ENCODE assay signal across 17 cellular contexts in the genomic region with DNA sequence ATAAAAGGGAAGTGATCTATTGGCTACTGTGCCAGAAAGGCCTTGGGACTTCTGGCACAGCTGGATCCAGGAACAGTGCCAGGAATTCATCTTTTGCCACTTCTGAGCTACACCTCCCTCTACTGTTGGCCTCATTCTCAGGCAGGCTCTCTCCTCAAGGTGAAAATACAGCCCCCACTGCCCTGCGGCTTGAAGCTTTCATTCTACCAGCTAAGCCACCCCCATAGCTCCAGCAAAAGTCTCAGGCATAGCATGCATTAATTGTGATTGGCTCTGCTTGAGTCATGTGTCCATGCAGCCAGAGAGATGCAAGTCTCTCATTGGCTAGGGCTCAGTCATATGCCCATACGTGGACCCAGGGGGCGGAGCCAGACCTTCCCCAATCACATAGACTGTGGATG.
DNase-seq lines count a peak whose midpoint lies in the region; ATAC-seq and TF ChIP-seq lines count a peak whose summit lies in the region.
"Had no signal": no experiment of that assay in that cellular context is flagged by ENCODE, and none has a peak within 500 bp of the region (broad histone marks: within the 10 kb centered on the region; RNA-seq: fewer than 3 reads in every experiment).

No MANE protein-coding gene starts in this region.

- intact Hi-C loops in sigmoid colon (cut with DNase I): no loop called here

- no peaks in the 10 kb centered on the region for H3K36me3 ChIP-seq in sigmoid colon
- H3K36me3 ChIP-seq: HAP-1, prostate gland, uterus had no signal

- TF ChIP-seq EP300 in sigmoid colon (IDR thresholded peaks at IDR 0.05): no peak

- H3K4me3 ChIP-seq in choroid plexus epithelial cell (ENCODE audit: low read depth, low read length) (no peak overlapping the region), sigmoid colon (no peak overlapping the region)
- H3K4me3 ChIP-seq: HAP-1, prostate gland, uterus had no signal

- no peak overlapping the region for H3K27ac ChIP-seq in sigmoid colon
- H3K27ac ChIP-seq: prostate gland, uterus had no signal

- TF ChIP-seq POLR2A in sigmoid colon (IDR thresholded peaks at IDR 0.05): no peak

- DNase-seq in NCI-H748 (lab: John Stamatoyannopoulos, UW; ENCODE audit: unreplicated experiment): peak; percentile 17
- no peak for DNase-seq in NCI-H748 treated with DMSO at 0.1 percent for 48 hours (lab: John Stamatoyannopoulos, UW)
- peak; percentile 69 for DNase-seq in NCI-H2196 treated with DMSO at 0.1 percent for 48 hours (lab: John Stamatoyannopoulos, UW; ENCODE audit: unreplicated experiment)
- DNase-seq in choroid plexus epithelial cell (ENCODE audit: low read depth): peak; percentile 19
- DNase-seq in sigmoid colon: peak; percentile 13
- DNase-seq in activated CD4-positive, alpha-beta T cell treated with anti-CD3 and anti-CD28 coated beads for 48 hours: no peak
- DNase-seq in COLO668 (lab: John Stamatoyannopoulos, UW; ENCODE audit: unreplicated experiment): no peak
- DNase-seq: activated CD8-positive, alpha-beta T cell treated with anti-CD3 and anti-CD28 coated beads for 36 hours; activated naive CD4-positive, alpha-beta T cell treated with anti-CD3 and anti-CD28 coated beads, Interleukin-2, amount 10 ng/mL, durations not matched to agents 7 days and 5 days; DND-41; NCI-H1048; PC-3; stimulated activated CD4-positive, alpha-beta T cell treated with anti-CD3 and anti-CD28 coated beads, Interleukin-2, amount 100 ng/mL, for 24 hours; uterus had no signal

- ATAC-seq in HG02588 (IDR thresholded peaks at IDR 0.05; ENCODE audit: unreplicated experiment): no peak
- ATAC-seq: activated CD8-positive, alpha-beta T cell treated with anti-CD3 and anti-CD28 coated beads for 36 hours; PC-3 had no signal

- no peaks in the 10 kb centered on the region for H3K9me3 ChIP-seq in sigmoid colon
- H3K9me3 ChIP-seq: HAP-1, prostate gland, uterus had no signal

- TF ChIP-seq CTCF in choroid plexus epithelial cell (conservative IDR thresholded peaks at IDR 0.05; ENCODE audit: low read depth, low read length) (peak; percentile 10), sigmoid colon (IDR thresholded peaks at IDR 0.05) (no peak)

- H3K27me3 ChIP-seq in sigmoid colon: peaks cover 0 to 52% (median 15%) of the 10 kb centered on the region in 3 donors
- H3K27me3 ChIP-seq: uterus had no signal

- WGBS in sigmoid colon, 2 donors: 73 to 79% methylated on average over 3 of the region's 3 CpGs

- H3K4me1 ChIP-seq in sigmoid colon: no peaks in the 10 kb centered on the region
- H3K4me1 ChIP-seq: HAP-1, prostate gland, uterus had no signal

Comparison
In these comparisons a context has a peak if more than half of its experiments do, and no peak if none do; other contexts are left out.
1. DNase-seq: peak in NCI-H748 (single experiment), NCI-H2196 treated with DMSO at 0.1 percent for 48 hours (single experiment), choroid plexus epithelial cell (single experiment) and sigmoid colon (single experiment); none in NCI-H748 treated with DMSO at 0.1 percent for 48 hours (single experiment), activated CD4-positive, alpha-beta T cell treated with anti-CD3 and anti-CD28 coated beads for 48 hours (single experiment) and COLO668 (single experiment).